ENCODE assay signal across 26 cellular contexts in the genomic region with DNA sequence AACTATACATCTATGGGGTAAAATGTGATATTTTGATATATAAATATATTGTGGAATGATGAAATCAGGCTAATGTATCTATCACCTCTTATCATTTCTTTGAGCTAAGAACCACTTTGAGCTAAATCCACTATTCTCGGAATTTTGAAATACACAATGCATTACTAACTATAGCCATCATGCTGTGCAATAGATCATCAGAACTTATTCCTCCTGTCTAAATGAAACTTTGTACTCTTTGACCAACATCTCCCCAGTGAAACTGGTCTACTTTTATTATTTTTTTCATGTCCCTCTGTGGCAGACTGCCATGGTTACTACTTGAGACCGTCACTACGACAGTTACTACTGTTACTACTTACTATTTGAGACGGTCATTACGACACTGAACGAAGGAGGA.
"Had no signal": no experiment of that assay in that cellular context is flagged by ENCODE, and none has a peak within 500 bp of the region (broad histone marks: within the 10 kb centered on the region; RNA-seq: fewer than 3 reads in every experiment).

No MANE protein-coding gene starts in this region.

- H3K4me1 ChIP-seq: heart right ventricle, prostate gland, sigmoid colon, spleen, stomach, suprapubic skin, tibial nerve, uterus had no signal

- H3K4me3 ChIP-seq: heart right ventricle, hepatocyte, lower lobe of right lung, pancreas, prostate gland, sigmoid colon, spleen, stomach, suprapubic skin, tibial nerve, uterus had no signal

- H3K9me3 ChIP-seq: lower lobe of right lung, pancreas, prostate gland, sigmoid colon, stomach, suprapubic skin, tibial nerve, uterus had no signal

- H3K27ac ChIP-seq: heart right ventricle, hepatocyte, lower lobe of right lung, pancreas, prostate gland, sigmoid colon, spleen, stomach, suprapubic skin, tibial nerve, uterus had no signal

- H3K27me3 ChIP-seq: heart right ventricle, hepatocyte, pancreas, sigmoid colon, spleen, stomach, suprapubic skin, tibial nerve, uterus had no signal

- H3K27ac Mint-ChIP-seq: nephron; stimulated activated naive B cell treated with anti-CD40 and anti-IgM and Interleukin-4, amounts not matched to agents 10 μg/mL and 1 μg/mL and 100 μg/mL, for 72 hours; type B pancreatic cell had no signal

- H3K27me3 Mint-ChIP-seq: naive thymus-derived CD8-positive, alpha-beta T cell; stimulated activated naive B cell treated with anti-CD40 and anti-IgM and Interleukin-4, amounts not matched to agents 10 μg/mL and 1 μg/mL and 100 μg/mL, for 72 hours; type B pancreatic cell had no signal

- DNase-seq: heart right ventricle; islet precursor cell; left ventricle myocardium superior; lower lobe of right lung; mammary epithelial cell; mesenchymal stem cell; naive thymus-derived CD8-positive, alpha-beta T cell; nucleus accumbens; pancreas; posterior cingulate gyrus; retina; right cardiac atrium; sigmoid colon; small intestine; spleen; stimulated activated naive B cell treated with anti-CD40 and anti-IgM and Interleukin-4, amounts not matched to agents 10 μg/mL and 1 μg/mL and 100 μg/mL, for 72 hours; stimulated activated naive CD8-positive, alpha-beta T cell treated with anti-CD3 and anti-CD28 coated beads, Interleukin-15, Interleukin-2, amounts not matched to agents 100 U/mL and 50 U/mL, for 24 hours; stomach; uterus had no signal

- H3K9me3 Mint-ChIP-seq: naive thymus-derived CD8-positive, alpha-beta T cell; nephron; neural crest cell; stimulated activated naive B cell treated with anti-CD40 and anti-IgM and Interleukin-4, amounts not matched to agents 10 μg/mL and 1 μg/mL and 100 μg/mL, for 72 hours; type B pancreatic cell had no signal

- H3K36me3 ChIP-seq: pancreas, prostate gland, uterus had no signal

- H3K4me3 Mint-ChIP-seq: naive thymus-derived CD8-positive, alpha-beta T cell; nephron; neural crest cell; stimulated activated naive B cell treated with anti-CD40 and anti-IgM and Interleukin-4, amounts not matched to agents 10 μg/mL and 1 μg/mL and 100 μg/mL, for 72 hours; type B pancreatic cell had no signal
